In the genomic region with DNA sequence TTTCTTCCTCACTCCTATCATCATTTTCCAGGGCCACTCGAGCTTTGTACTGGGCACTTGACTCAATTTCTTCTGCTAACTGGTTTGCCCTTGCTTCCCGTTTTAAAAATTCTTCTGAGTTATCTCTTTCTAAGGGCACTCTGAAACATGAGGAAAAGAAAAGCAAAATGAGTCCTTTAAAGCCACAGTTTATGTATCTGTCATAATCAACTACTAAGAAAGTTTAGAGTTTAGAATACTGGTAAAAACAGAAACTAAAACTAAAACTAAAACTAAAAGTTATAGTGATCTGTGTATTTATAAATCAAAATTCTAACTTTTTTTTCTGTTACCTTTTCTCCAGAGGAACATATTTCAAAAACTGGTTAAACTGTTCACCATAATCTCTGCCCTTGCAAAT, we compare ENCODE assay signal across 21 cellular contexts.
"Had no signal": no experiment of that assay in that cellular context is flagged by ENCODE, and none has a peak within 500 bp of the region (broad histone marks: within the 10 kb centered on the region; RNA-seq: fewer than 3 reads in every experiment).

No MANE protein-coding gene starts in this region.

- H3K4me1 Mint-ChIP-seq: memory B cell, mesothelial cell of epicardium, neural progenitor cell had no signal

- DNase-seq: dermis blood vessel endothelial cell; esophagus squamous epithelium; foreskin fibroblast; glutamatergic neuron; left lung; lower lobe of right lung; nucleus accumbens; ovary; sigmoid colon; stimulated activated CD4-positive, alpha-beta T cell treated with anti-CD3 and anti-CD28 coated beads, Interleukin-2, amount 100 ng/mL, for 24 hours; stimulated activated CD4-positive, alpha-beta T cell treated with anti-CD3 and anti-CD28 coated beads, Interleukin-4, amount 100 ng/mL, for 4 hours; stimulated activated naive CD4-positive, alpha-beta T cell; stomach; substantia nigra; transverse colon had no signal

- H3K27me3 Mint-ChIP-seq: memory B cell; natural killer cell treated with Interleukin-12 subunit alpha and Interleukin-12 subunit beta and Interleukin-15 and Interleukin-18, amount 100 ng/mL, for 72 hours had no signal

- H3K4me3 Mint-ChIP-seq: memory B cell; mesothelial cell of epicardium; natural killer cell treated with Interleukin-12 subunit alpha and Interleukin-12 subunit beta and Interleukin-15 and Interleukin-18, amount 100 ng/mL, for 72 hours; neural progenitor cell had no signal

- FAIRE-seq: keratinocyte had no signal

- H3K9me3 Mint-ChIP-seq: memory B cell; mesothelial cell of epicardium; natural killer cell treated with Interleukin-12 subunit alpha and Interleukin-12 subunit beta and Interleukin-15 and Interleukin-18, amount 100 ng/mL, for 72 hours; neural progenitor cell had no signal

- H3K27ac Mint-ChIP-seq: memory B cell; mesothelial cell of epicardium; natural killer cell treated with Interleukin-12 subunit alpha and Interleukin-12 subunit beta and Interleukin-15 and Interleukin-18, amount 100 ng/mL, for 72 hours; neural progenitor cell had no signal

- ATAC-seq: gastroesophageal sphincter; left lung; lower lobe of right lung; natural killer cell treated with Interleukin-12 subunit alpha and Interleukin-12 subunit beta and Interleukin-15 and Interleukin-18, amount 100 ng/mL, for 72 hours had no signal
